Comparison of ENCODE assay signal across 8 cellular contexts in genomic region chr20:34111057-34111711, GRCh38. TPM values are rescaled to one million over a fixed set of nuclear protein-coding genes. Genes with fewer than 3 reads are reported as not detected.
DNase-seq lines count a peak whose midpoint lies in the region; ATAC-seq lines count a peak whose summit lies in the region.

No MANE protein-coding gene starts in this region.

- peaks cover 4 to 10% of the 10 kb centered on the region in 2 donors for H3K36me3 ChIP-seq in mucosa of rectum (ENCODE audit: control insufficient read depth in 2 of 2, insufficient read depth in 2 of 2, low read length in 2 of 2)

- H3K4me3 ChIP-seq in mucosa of rectum (ENCODE audit: low read length in 2 of 2): peak overlapping the region; percentile 81 to 94

- no peaks in the 10 kb centered on the region for H3K27me3 ChIP-seq in mucosa of rectum (ENCODE audit: control insufficient read depth in 2 of 2, insufficient read depth in 2 of 2, low read length in 2 of 2)

- peak overlapping the region; percentile 94 to 98 for H3K27ac ChIP-seq in mucosa of rectum (ENCODE audit: low read depth in 2 of 2, low read length in 2 of 2)

- no peaks in the 10 kb centered on the region for H3K9me3 ChIP-seq in mucosa of rectum (ENCODE audit: control insufficient read depth in 2 of 2, low read length in 2 of 2)

- H3K9ac ChIP-seq in mucosa of rectum (ENCODE audit: low read depth in 1 of 2, low read length in 2 of 2): peak overlapping the region; percentile 76 to 96

- ATAC-seq in GM21825 (IDR thresholded peaks at IDR 0.05; ENCODE audit: unreplicated experiment) (no peak), HG03108 (IDR thresholded peaks at IDR 0.05; ENCODE audit: unreplicated experiment) (no peak)

- peaks cover 10 to 11% of the 10 kb centered on the region in 2 donors for H3K4me1 ChIP-seq in mucosa of rectum (ENCODE audit: control insufficient read depth in 2 of 2, insufficient read depth in 2 of 2, low read length in 2 of 2)

- DNase-seq in stimulated activated CD4-positive, alpha-beta T cell treated with anti-CD3 and anti-CD28 coated beads, Interleukin-4, amount 100 ng/mL, for 24 hours: peak; percentile 24
- DNase-seq in stimulated activated CD4-positive, alpha-beta T cell treated with anti-CD3 and anti-CD28 coated beads, Interleukin-4, amount 100 ng/mL, for 4 hours: no peak
- peak; percentile 75 for DNase-seq in RKO (ENCODE audit: low spot score)
- peak; percentile 9 to 57 for DNase-seq in dermis microvascular lymphatic vessel endothelial cell (ENCODE audit: low read depth in 2 of 2)
- no peak for DNase-seq in middle frontal gyrus (ENCODE audit: extremely low spot score, low spot score)

RNA-seq across cellular contexts. Expression of gene EIF2S2, which starts 0.9 kb away (rescaled TPM):
- total RNA-seq in dermis microvascular lymphatic vessel endothelial cell: 52.5 and 61.9 TPM in 2 replicates

Comparison
In these comparisons a context has a peak if more than half of its experiments do, and no peak if none do; other contexts are left out.
1. DNase-seq: peak in stimulated activated CD4-positive, alpha-beta T cell treated with anti-CD3 and anti-CD28 coated beads, Interleukin-4, amount 100 ng/mL, for 24 hours (single experiment), RKO (single experiment) and dermis microvascular lymphatic vessel endothelial cell (2 of 2); none in stimulated activated CD4-positive, alpha-beta T cell treated with anti-CD3 and anti-CD28 coated beads, Interleukin-4, amount 100 ng/mL, for 4 hours (0 of 2) and middle frontal gyrus (single experiment).